16 cellular contexts compared by ENCODE assay signal in genomic region chr1:83555871-83556270, GRCh38.
"Had no signal": no experiment of that assay in that cellular context is flagged by ENCODE, and none has a peak within 500 bp of the region (broad histone marks: within the 10 kb centered on the region; RNA-seq: fewer than 3 reads in every experiment).

No MANE protein-coding gene starts in this region.

- ATAC-seq: activated T-cell treated with anti-CD3 and anti-CD28 coated beads, Interleukin-2, amount 50 U/mL, for 4 hours; right cardiac atrium; stimulated activated effector memory CD8-positive, alpha-beta T cell treated with anti-CD3 and anti-CD28 coated beads, Interleukin-12 subunit alpha, Interleukin-12 subunit beta, amount 100 ng/mL, for 72 hours had no signal

- H3K36me3 Mint-ChIP-seq: activated CD4-positive, alpha-beta memory T cell treated with anti-CD3 and anti-CD28 coated beads for 36 hours; activated naive CD8-positive, alpha-beta T cell treated with anti-CD3 and anti-CD28 coated beads for 36 hours; stimulated activated effector memory CD8-positive, alpha-beta T cell treated with anti-CD3 and anti-CD28 coated beads, Interleukin-12 subunit alpha, Interleukin-12 subunit beta, amount 100 ng/mL, for 72 hours had no signal

- H3K4me3 Mint-ChIP-seq: activated CD4-positive, alpha-beta memory T cell treated with anti-CD3 and anti-CD28 coated beads for 36 hours; activated naive CD8-positive, alpha-beta T cell treated with anti-CD3 and anti-CD28 coated beads for 36 hours; activated T-cell treated with anti-CD3 and anti-CD28 coated beads, Interleukin-2, amount 50 U/mL, for 4 hours; stimulated activated effector memory CD8-positive, alpha-beta T cell treated with anti-CD3 and anti-CD28 coated beads, Interleukin-12 subunit alpha, Interleukin-12 subunit beta, amount 100 ng/mL, for 72 hours had no signal

- H3K9me3 ChIP-seq: transverse colon had no signal

- H3K4me1 Mint-ChIP-seq: stimulated activated effector memory CD8-positive, alpha-beta T cell treated with anti-CD3 and anti-CD28 coated beads, Interleukin-12 subunit alpha, Interleukin-12 subunit beta, amount 100 ng/mL, for 72 hours had no signal

- H3K4me3 ChIP-seq: cardiac muscle cell, transverse colon had no signal

- H3K27me3 Mint-ChIP-seq: activated CD4-positive, alpha-beta memory T cell treated with anti-CD3 and anti-CD28 coated beads for 36 hours; activated naive CD8-positive, alpha-beta T cell treated with anti-CD3 and anti-CD28 coated beads for 36 hours had no signal

- DNase-seq: activated CD4-positive, alpha-beta memory T cell treated with anti-CD3 and anti-CD28 coated beads for 36 hours; activated CD4-positive, alpha-beta T cell treated with anti-CD3 and anti-CD28 coated beads for 1 hour; activated gamma-delta T cell treated with Interleukin-2 at 50 U/mL for 16 hours; activated naive CD8-positive, alpha-beta T cell treated with anti-CD3 and anti-CD28 coated beads for 36 hours; activated T-cell treated with anti-CD3 and anti-CD28 coated beads, Interleukin-2, amount 50 U/mL, for 4 hours; anterior cingulate cortex; cortex of kidney; effector memory CD4-positive, alpha-beta T cell; hippocampal formation; kidney glomerular epithelial cell; right cardiac atrium; small intestine; T1000; transverse colon had no signal

- H3K9me3 Mint-ChIP-seq: activated CD4-positive, alpha-beta memory T cell treated with anti-CD3 and anti-CD28 coated beads for 36 hours; activated naive CD8-positive, alpha-beta T cell treated with anti-CD3 and anti-CD28 coated beads for 36 hours; activated T-cell treated with anti-CD3 and anti-CD28 coated beads, Interleukin-2, amount 50 U/mL, for 4 hours had no signal

- H3K27me3 ChIP-seq: cardiac muscle cell, transverse colon had no signal

- H3K27ac Mint-ChIP-seq: activated CD4-positive, alpha-beta memory T cell treated with anti-CD3 and anti-CD28 coated beads for 36 hours; activated naive CD8-positive, alpha-beta T cell treated with anti-CD3 and anti-CD28 coated beads for 36 hours; stimulated activated effector memory CD8-positive, alpha-beta T cell treated with anti-CD3 and anti-CD28 coated beads, Interleukin-12 subunit alpha, Interleukin-12 subunit beta, amount 100 ng/mL, for 72 hours had no signal

- H3K36me3 ChIP-seq: cardiac muscle cell, transverse colon had no signal

- H3K4me1 ChIP-seq: transverse colon had no signal
